Comparison of ENCODE assay signal across 6 cellular contexts in the genomic region with DNA sequence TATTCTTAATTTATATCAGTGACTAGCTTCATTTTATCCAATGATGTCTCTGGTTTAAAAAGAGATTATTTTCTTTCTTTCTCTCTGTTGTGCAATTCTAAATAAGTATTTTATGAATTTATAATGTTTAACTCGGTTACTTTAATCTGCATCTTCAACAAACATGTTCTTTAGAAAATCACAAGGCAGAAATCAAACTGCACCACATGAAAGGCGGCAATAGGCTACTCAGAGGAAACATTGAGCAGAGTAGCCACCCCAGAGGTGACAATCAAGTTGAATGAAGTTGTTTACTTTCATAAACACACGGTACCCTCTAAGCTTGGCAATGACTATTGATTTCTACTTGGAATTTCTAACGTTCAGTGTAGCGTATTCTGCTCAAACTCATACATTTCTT.
"Had no signal": no experiment of that assay in that cellular context is flagged by ENCODE, and none has a peak within 500 bp of the region (broad histone marks: within the 10 kb centered on the region; RNA-seq: fewer than 3 reads in every experiment).

No MANE protein-coding gene starts in this region.

- H3K4me1 Mint-ChIP-seq: IgD-negative memory B cell had no signal

- ATAC-seq: HepG2 had no signal

- H3K27ac Mint-ChIP-seq: IgD-negative memory B cell had no signal

- H3K27me3 Mint-ChIP-seq: IgD-negative memory B cell had no signal

- H3K4me3 Mint-ChIP-seq: IgD-negative memory B cell had no signal

- H3K36me3 Mint-ChIP-seq: IgD-negative memory B cell had no signal

- DNase-seq: GOT3, H7, HCEC 1CT, KBM-7 had no signal
